10 cellular contexts compared by ENCODE assay signal in the genomic region with DNA sequence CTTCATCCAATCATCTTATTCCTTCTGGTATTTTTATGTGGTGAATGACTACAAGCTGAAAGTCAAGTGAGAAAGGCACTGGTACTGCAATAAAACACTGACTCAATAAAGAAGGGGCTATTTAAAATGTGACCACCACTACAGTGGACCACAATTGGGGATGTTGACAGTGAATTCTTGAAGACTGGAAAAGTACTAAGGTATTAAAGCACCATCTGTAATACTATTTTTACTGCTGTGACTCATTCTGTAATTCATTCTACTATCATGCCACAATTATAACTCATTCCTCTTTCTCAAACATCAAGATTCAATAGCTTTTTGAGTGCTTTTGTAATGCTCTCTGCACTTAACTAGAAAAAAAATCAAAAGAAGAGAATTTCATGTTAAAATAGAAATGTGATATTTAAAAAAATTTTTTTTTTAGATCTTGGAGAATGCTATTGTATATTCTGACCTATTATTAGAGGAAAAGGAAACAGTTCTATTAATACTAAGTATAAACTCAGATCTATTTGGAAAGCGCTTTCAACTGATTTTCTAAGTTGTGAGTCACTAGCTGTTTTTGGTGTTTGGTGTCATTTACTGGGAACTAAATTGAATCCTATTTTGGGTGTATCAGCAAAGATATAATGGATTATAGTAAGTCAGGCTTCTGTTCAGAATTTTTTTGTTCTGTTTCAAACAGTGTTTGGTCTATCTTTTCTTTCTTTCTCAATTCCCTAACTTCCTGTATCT.
DNase-seq lines count a peak whose midpoint lies in the region; ATAC-seq and TF ChIP-seq lines count a peak whose summit lies in the region.
"Had no signal": no experiment of that assay in that cellular context is flagged by ENCODE, and none has a peak within 500 bp of the region (broad histone marks: within the 10 kb centered on the region; RNA-seq: fewer than 3 reads in every experiment).

No MANE protein-coding gene starts in this region.

- in situ Hi-C loops in GM23248 (cut with MboI): no loop called here

- 2 to 3% methylated on average over 1 of the region's 1 CpG for WGBS in GM23248 (ENCODE audit: low coverage in 1 of 2, low lambda C conversion rate in 2 of 2, missing lambda C conversion rate in 2 of 2), 2 experiments
- WGBS in body of pancreas, 2 donors: 63 to 86% methylated on average over 1 of the region's 1 CpG

- no peak overlapping the region; the same call in 1 of the 2 replicates for H2AFZ ChIP-seq in GM23248
- H2AFZ ChIP-seq in GM23338: no peak overlapping the region

- H3K36me3 ChIP-seq in GM23248 (ENCODE audit: low read depth) (no peaks in the 10 kb centered on the region), GM23338 (ENCODE audit: insufficient read depth) (no peaks in the 10 kb centered on the region), body of pancreas (replicated peaks in 1 of 2; ENCODE audit: insufficient read depth in 1 of 2, low read depth in 2 of 2) (no peaks in the 10 kb centered on the region)

- H3K79me2 ChIP-seq in GM23248 (ENCODE audit: insufficient read depth) (no peaks in the 10 kb centered on the region), GM23338 (replicated peaks; ENCODE audit: insufficient read depth) (no peaks in the 10 kb centered on the region)

- peaks cover 0 to 19% of the 10 kb centered on the region in 2 donors for H3K9me3 Mint-ChIP-seq in stimulated activated naive CD8-positive, alpha-beta T cell treated with anti-CD3 and anti-CD28 coated beads, Interleukin-15, amount 100 ng/mL, for 72 hours
- H3K9me3 Mint-ChIP-seq in GM23338: no peaks in the 10 kb centered on the region

- H3K4me1 ChIP-seq in GM23248 (ENCODE audit: insufficient read depth) (peaks cover 64% of the 10 kb centered on the region), GM23338 (ENCODE audit: insufficient read depth) (peaks cover 23% of the 10 kb centered on the region), body of pancreas (peaks cover 20% of the 10 kb centered on the region)

- peak; percentile 66 for ATAC-seq in stimulated activated naive CD8-positive, alpha-beta T cell treated with anti-CD3 and anti-CD28 coated beads, Interleukin-15, amount 100 ng/mL, for 72 hours
- ATAC-seq in GM23338 (no peak), body of pancreas (no peak)

- no peaks in the 10 kb centered on the region for H3K9me3 ChIP-seq in GM23248 (ENCODE audit: low read depth)
- no peaks in the 10 kb centered on the region for H3K9me3 ChIP-seq in body of pancreas

- H3K27me3 Mint-ChIP-seq in stimulated activated naive CD8-positive, alpha-beta T cell treated with anti-CD3 and anti-CD28 coated beads, Interleukin-15, amount 100 ng/mL, for 72 hours: no peaks in the 10 kb centered on the region
- peaks cover 4% of the 10 kb centered on the region for H3K27me3 Mint-ChIP-seq in GM23338 (ENCODE audit: insufficient read depth, low read depth, poor library complexity)

- TF ChIP-seq CTCF in GM23338 (conservative IDR thresholded peaks at IDR 0.05; ENCODE audit: low read depth in 2 of 2) (no peak), body of pancreas (IDR thresholded peaks at IDR 0.05) (no peak)

- H3K27me3 ChIP-seq in GM23248 (replicated peaks; ENCODE audit: insufficient read depth) (no peaks in the 10 kb centered on the region), GM23338 (ENCODE audit: insufficient read depth) (no peaks in the 10 kb centered on the region), body of pancreas (no peaks in the 10 kb centered on the region)

- intact Hi-C loops in body of pancreas (cut with DNase I): no loop called here

- peak overlapping the region; percentile 82 for H3K4me2 ChIP-seq in GM23248 (ENCODE audit: unreplicated experiment)
- no peak overlapping the region for H3K4me2 ChIP-seq in GM23338

- no peak for TF ChIP-seq POLR2A in body of pancreas (IDR thresholded peaks at IDR 0.05)

- H3K36me3 Mint-ChIP-seq in GM23338 (ENCODE audit: low read depth): no peaks in the 10 kb centered on the region

- no peaks in the 10 kb centered on the region for H3K9me2 ChIP-seq in GM23248 (ENCODE audit: insufficient read depth)
- H3K9me2 ChIP-seq in GM23338 (ENCODE audit: insufficient read depth): 0 out of 2 replicates have a peak, but pooled peaks cover 2% of the 10 kb centered on the region

- peaks cover 60% of the 10 kb centered on the region for H3K4me1 Mint-ChIP-seq in stimulated activated naive CD8-positive, alpha-beta T cell treated with anti-CD3 and anti-CD28 coated beads, Interleukin-15, amount 100 ng/mL, for 72 hours
- H3K4me1 Mint-ChIP-seq in GM23338: peaks cover 19% of the 10 kb centered on the region

- DNase-seq in GM23248 (peak; percentile 84), T1000 (lab: John Stamatoyannopoulos, UW) (peak; percentile 31), glomerular visceral epithelial cell (ENCODE audit: extremely low spot score) (peak; percentile 70), HUDEP-2 (lab: John Stamatoyannopoulos, UW; ENCODE audit: unreplicated experiment in 76 of 76) (no peak), cortex of kidney (lab: John Stamatoyannopoulos, UW) (no peak), GM23338 (ENCODE audit: low spot score) (no peak), body of pancreas (no peak)
- no peak for DNase-seq in stimulated activated naive CD8-positive, alpha-beta T cell treated with anti-CD3 and anti-CD28 coated beads, Interleukin-15, amount 100 ng/mL, for 72 hours
- DNase-seq: activated naive CD4-positive, alpha-beta T cell; stimulated activated CD4-positive, alpha-beta T cell treated with anti-CD3 and anti-CD28 coated beads, Interleukin-4, amount 100 ng/mL, for 1 hour had no signal

- peak overlapping the region; percentile 45 for H3K9ac ChIP-seq in GM23248

- H3K27ac ChIP-seq in GM23248: peak overlapping the region; percentile 80
- no peak overlapping the region for H3K27ac ChIP-seq in GM23338 (ENCODE audit: low read depth)
- peak overlapping the region in 2 of 4 donors; percentile 27 to 35 for H3K27ac ChIP-seq in body of pancreas

- H4K20me1 ChIP-seq in GM23248 (ENCODE audit: insufficient read depth): no peaks in the 10 kb centered on the region
- no peaks in the 10 kb centered on the region for H4K20me1 ChIP-seq in GM23338 (replicated peaks; ENCODE audit: insufficient read depth)

- H3F3A ChIP-seq in GM23248 (ENCODE audit: insufficient read depth) (peaks cover 63% of the 10 kb centered on the region), GM23338 (replicated peaks; ENCODE audit: low read depth) (no peaks in the 10 kb centered on the region)

- no peak overlapping the region for H3K27ac Mint-ChIP-seq in stimulated activated naive CD8-positive, alpha-beta T cell treated with anti-CD3 and anti-CD28 coated beads, Interleukin-15, amount 100 ng/mL, for 72 hours
- H3K27ac Mint-ChIP-seq in GM23338: no peak overlapping the region

- peak overlapping the region in 1 of 2 donors; percentile 4 for H3K4me3 Mint-ChIP-seq in stimulated activated naive CD8-positive, alpha-beta T cell treated with anti-CD3 and anti-CD28 coated beads, Interleukin-15, amount 100 ng/mL, for 72 hours
- H3K4me3 Mint-ChIP-seq in GM23338: no peak overlapping the region

- peak overlapping the region; percentile 52 for H3K4me3 ChIP-seq in GM23248
- no peak overlapping the region for H3K4me3 ChIP-seq in GM23338
- no peak overlapping the region for H3K4me3 ChIP-seq in body of pancreas

TF ChIP-seq in GM23338, 12 proteins besides CTCF, POLR2A, EP300 and RAD21 (continues in another document):
- TF ChIP-seq NANOG (IDR thresholded peaks at IDR 0.05; ENCODE audit: borderline replicate concordance) (no peak), EZH2phosphoT487 (IDR thresholded peaks at IDR 0.05; ENCODE audit: unreplicated experiment) (no peak), ZNF331 (CRISPR knock-in tag; IDR thresholded peaks at IDR 0.05; ENCODE audit: low read depth) (no peak), CREB1 (CRISPR knock-in tag; IDR thresholded peaks at IDR 0.05; ENCODE audit: low read depth) (no peak), STAT1 (IDR thresholded peaks at IDR 0.05; ENCODE audit: unreplicated experiment) (no peak), ZNF114 (CRISPR knock-in tag; IDR thresholded peaks at IDR 0.05) (no peak), JUNB (IDR thresholded peaks at IDR 0.05; ENCODE audit: unreplicated experiment) (no peak), EZH2 (IDR thresholded peaks at IDR 0.05; ENCODE audit: low read depth, unreplicated experiment) (no peak)
- TF ChIP-seq, protein P1, sequence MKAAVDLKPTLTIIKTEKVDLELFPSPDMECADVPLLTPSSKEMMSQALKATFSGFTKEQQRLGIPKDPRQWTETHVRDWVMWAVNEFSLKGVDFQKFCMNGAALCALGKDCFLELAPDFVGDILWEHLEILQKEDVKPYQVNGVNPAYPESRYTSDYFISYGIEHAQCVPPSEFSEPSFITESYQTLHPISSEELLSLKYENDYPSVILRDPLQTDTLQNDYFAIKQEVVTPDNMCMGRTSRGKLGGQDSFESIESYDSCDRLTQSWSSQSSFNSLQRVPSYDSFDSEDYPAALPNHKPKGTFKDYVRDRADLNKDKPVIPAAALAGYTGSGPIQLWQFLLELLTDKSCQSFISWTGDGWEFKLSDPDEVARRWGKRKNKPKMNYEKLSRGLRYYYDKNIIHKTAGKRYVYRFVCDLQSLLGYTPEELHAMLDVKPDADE (IDR thresholded peaks at IDR 0.05): no peak
- TF ChIP-seq, protein P2, sequence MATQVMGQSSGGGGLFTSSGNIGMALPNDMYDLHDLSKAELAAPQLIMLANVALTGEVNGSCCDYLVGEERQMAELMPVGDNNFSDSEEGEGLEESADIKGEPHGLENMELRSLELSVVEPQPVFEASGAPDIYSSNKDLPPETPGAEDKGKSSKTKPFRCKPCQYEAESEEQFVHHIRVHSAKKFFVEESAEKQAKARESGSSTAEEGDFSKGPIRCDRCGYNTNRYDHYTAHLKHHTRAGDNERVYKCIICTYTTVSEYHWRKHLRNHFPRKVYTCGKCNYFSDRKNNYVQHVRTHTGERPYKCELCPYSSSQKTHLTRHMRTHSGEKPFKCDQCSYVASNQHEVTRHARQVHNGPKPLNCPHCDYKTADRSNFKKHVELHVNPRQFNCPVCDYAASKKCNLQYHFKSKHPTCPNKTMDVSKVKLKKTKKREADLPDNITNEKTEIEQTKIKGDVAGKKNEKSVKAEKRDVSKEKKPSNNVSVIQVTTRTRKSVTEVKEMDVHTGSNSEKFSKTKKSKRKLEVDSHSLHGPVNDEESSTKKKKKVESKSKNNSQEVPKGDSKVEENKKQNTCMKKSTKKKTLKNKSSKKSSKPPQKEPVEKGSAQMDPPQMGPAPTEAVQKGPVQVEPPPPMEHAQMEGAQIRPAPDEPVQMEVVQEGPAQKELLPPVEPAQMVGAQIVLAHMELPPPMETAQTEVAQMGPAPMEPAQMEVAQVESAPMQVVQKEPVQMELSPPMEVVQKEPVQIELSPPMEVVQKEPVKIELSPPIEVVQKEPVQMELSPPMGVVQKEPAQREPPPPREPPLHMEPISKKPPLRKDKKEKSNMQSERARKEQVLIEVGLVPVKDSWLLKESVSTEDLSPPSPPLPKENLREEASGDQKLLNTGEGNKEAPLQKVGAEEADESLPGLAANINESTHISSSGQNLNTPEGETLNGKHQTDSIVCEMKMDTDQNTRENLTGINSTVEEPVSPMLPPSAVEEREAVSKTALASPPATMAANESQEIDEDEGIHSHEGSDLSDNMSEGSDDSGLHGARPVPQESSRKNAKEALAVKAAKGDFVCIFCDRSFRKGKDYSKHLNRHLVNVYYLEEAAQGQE (IDR thresholded peaks at IDR 0.05; ENCODE audit: unreplicated experiment): no peak

Comparison
In these comparisons a context has a peak if more than half of its experiments do, and no peak if none do; other contexts are left out.
1. DNase-seq: peak in GM23248 (single experiment), T1000 (single experiment) and glomerular visceral epithelial cell (single experiment); none in stimulated activated naive CD8-positive, alpha-beta T cell treated with anti-CD3 and anti-CD28 coated beads, Interleukin-15, amount 100 ng/mL, for 72 hours (0 of 2), HUDEP-2 (0 of 76), cortex of kidney (single experiment), GM23338 (single experiment) and body of pancreas (0 of 4).